ENCODE assay signal across 21 cellular contexts in genomic region chr2:211591456-211591855, GRCh38.
"Had no signal": no experiment of that assay in that cellular context is flagged by ENCODE, and none has a peak within 500 bp of the region (broad histone marks: within the 10 kb centered on the region; RNA-seq: fewer than 3 reads in every experiment).

No MANE protein-coding gene starts in this region.

- DNase-seq: activated B cell treated with CpG ODN at 0.5 μM for 24 hours; activated CD4-positive, alpha-beta T cell treated with anti-CD3 and anti-CD28 coated beads for 48 hours; activated CD8-positive, alpha-beta T cell treated with anti-CD3 and anti-CD28 coated beads for 36 hours; activated gamma-delta T cell; activated naive CD8-positive, alpha-beta T cell treated with anti-CD3 and anti-CD28 coated beads for 36 hours; activated T-cell treated with anti-CD3 and anti-CD28 coated beads, Interleukin-2, amount 50 U/mL, for 48 hours; amygdala; body of pancreas; central memory CD4-positive, alpha-beta T cell; colonic mucosa; effector CD8-positive, alpha-beta T cell; foreskin melanocyte; head of caudate nucleus; left colon; naive B cell; pancreas; spleen; upper lobe of left lung had no signal

- H3K27me3 ChIP-seq: body of pancreas, colonic mucosa, pancreas, spleen, suprapubic skin, upper lobe of left lung had no signal

- H3K36me3 ChIP-seq: colonic mucosa, pancreas, spleen, suprapubic skin, upper lobe of left lung had no signal

- ATAC-seq: activated CD8-positive, alpha-beta T cell treated with anti-CD3 and anti-CD28 coated beads for 36 hours; body of pancreas; left colon; sciatic nerve had no signal

- H3K4me3 ChIP-seq: body of pancreas, colonic mucosa, lung, pancreas, spleen, suprapubic skin, upper lobe of left lung had no signal

- H3K4me1 ChIP-seq: body of pancreas, colonic mucosa, pancreas, spleen, suprapubic skin, upper lobe of left lung had no signal

- H3K9me3 ChIP-seq: body of pancreas, colonic mucosa, pancreas, upper lobe of left lung had no signal

- H3K27ac ChIP-seq: body of pancreas, colonic mucosa, pancreas, spleen, suprapubic skin, upper lobe of left lung had no signal
